In genomic region chr10:119268871-119269506, GRCh38 we compare ENCODE assay signal across 8 cellular contexts.
DNase-seq lines count a peak whose midpoint lies in the region; ATAC-seq and TF ChIP-seq lines count a peak whose summit lies in the region.

No MANE protein-coding gene starts in this region.

- H3K27ac ChIP-seq in esophagus (ENCODE audit: low read depth in 2 of 2, low read length in 1 of 2) (peak overlapping the region; percentile 52 to 73), coronary artery (peak overlapping the region in 1 of 2 donors; percentile 72)

- no peaks in the 10 kb centered on the region for H3K36me3 ChIP-seq in esophagus (ENCODE audit: control insufficient read depth in 2 of 2, insufficient read depth in 2 of 2, low read length in 1 of 2)

- ATAC-seq in GM18519 (IDR thresholded peaks at IDR 0.05; ENCODE audit: low FRiP score, unreplicated experiment) (peak; percentile 63), HG02943 (IDR thresholded peaks at IDR 0.05; ENCODE audit: low read depth, unreplicated experiment) (peak; percentile 76)

- no peaks in the 10 kb centered on the region for H3K27me3 ChIP-seq in esophagus (ENCODE audit: control insufficient read depth in 1 of 2, insufficient read depth in 2 of 2, low read length in 2 of 2)

- WGBS in esophagus, 2 donors, result 65% methylated on average over 11 of the region's 11 CpGs

- DNase-seq in activated CD4-positive, alpha-beta T cell treated with anti-CD3 and anti-CD28 coated beads, Interleukin-2, amount 50 U/mL, for 1 hour, result peak; percentile 71
- peak; percentile 24 to 56 for DNase-seq in stimulated activated CD8-positive, alpha-beta memory T cell treated with anti-CD3 and anti-CD28 coated beads, Interleukin-15, amount 100 ng/mL, for 48 hours (ENCODE audit: low read depth in 2 of 2)
- DNase-seq in coronary artery (ENCODE audit: low spot score) (no peak), COLO829 (ENCODE audit: low spot score) (no peak), cerebellar nuclear complex (lab: John Stamatoyannopoulos, UW) (no peak)

- TF ChIP-seq CTCF in coronary artery (IDR thresholded peaks at IDR 0.05), result no peak

- H3K9me3 ChIP-seq in esophagus (ENCODE audit: control insufficient read depth in 2 of 2, insufficient read depth in 1 of 2, low read depth in 1 of 2, low read length in 1 of 2), result no peaks in the 10 kb centered on the region

- H3K4me1 ChIP-seq in esophagus (ENCODE audit: control insufficient read depth in 2 of 2, insufficient read depth in 2 of 2, low read length in 1 of 2), result peaks cover 12 to 14% of the 10 kb centered on the region in 2 donors

- H3K4me3 ChIP-seq in esophagus (ENCODE audit: low read depth in 1 of 2, low read length in 2 of 2) (no peak overlapping the region), coronary artery (no peak overlapping the region)

Comparison
In these comparisons a context has a peak if more than half of its experiments do, and no peak if none do; other contexts are left out.
1. DNase-seq: peak in activated CD4-positive, alpha-beta T cell treated with anti-CD3 and anti-CD28 coated beads, Interleukin-2, amount 50 U/mL, for 1 hour (single experiment) and stimulated activated CD8-positive, alpha-beta memory T cell treated with anti-CD3 and anti-CD28 coated beads, Interleukin-15, amount 100 ng/mL, for 48 hours (2 of 2); none in coronary artery (single experiment), COLO829 (single experiment) and cerebellar nuclear complex (0 of 2).